10 cellular contexts compared by ENCODE assay signal in the genomic region with DNA sequence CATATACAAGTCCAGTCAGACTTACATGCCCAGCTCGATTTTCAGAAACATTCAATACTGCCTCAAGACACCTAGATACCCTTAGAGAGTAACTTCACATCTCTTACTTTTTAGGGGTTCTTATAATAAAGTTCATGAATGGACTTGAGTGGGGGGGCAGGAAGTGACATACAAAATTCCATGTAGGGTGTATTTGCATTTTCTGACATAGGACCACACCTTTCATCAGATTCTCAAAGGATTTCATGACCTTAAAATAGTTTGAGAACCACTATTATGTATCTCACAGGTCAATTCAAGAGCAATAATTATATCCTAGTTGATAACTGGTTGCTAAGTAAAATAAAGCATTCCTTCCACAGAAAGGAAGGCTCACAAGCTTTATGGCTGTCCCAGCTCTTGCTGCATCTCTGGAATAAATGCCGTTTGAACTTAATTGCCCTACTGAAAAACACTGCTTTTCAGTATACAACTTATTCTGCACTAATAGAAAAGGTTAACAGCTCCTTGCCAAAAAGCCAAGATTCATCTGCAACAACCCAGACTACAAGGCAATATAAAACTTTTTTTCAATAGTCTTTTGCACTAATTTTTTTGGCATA. TPM values are rescaled to one million over a fixed set of nuclear protein-coding genes. Genes with fewer than 3 reads are reported as not detected.
DNase-seq lines count a peak whose midpoint lies in the region; ATAC-seq, FAIRE-seq and TF ChIP-seq lines count a peak whose summit lies in the region.
"Had no signal": no experiment of that assay in that cellular context is flagged by ENCODE, and none has a peak within 500 bp of the region (broad histone marks: within the 10 kb centered on the region; RNA-seq: fewer than 3 reads in every experiment).

No MANE protein-coding gene starts in this region.

- H3K4me1 Mint-ChIP-seq in astrocyte (ENCODE audit: low read depth, unreplicated experiment) = peaks cover 17% of the 10 kb centered on the region

- no peaks in the 10 kb centered on the region for H3K9me3 Mint-ChIP-seq in astrocyte (ENCODE audit: unreplicated experiment)

- peaks cover 22% of the 10 kb centered on the region for H4K20me1 ChIP-seq in astrocyte (ENCODE audit: insufficient read depth, low read length)

- peak overlapping the region; percentile 94 for H3K4me3 Mint-ChIP-seq in astrocyte (ENCODE audit: unreplicated experiment)

- 11% methylated on average over 2 of the region's 2 CpGs for WGBS in right lobe of liver (ENCODE audit: insufficient coverage, low coverage, low lambda C conversion rate, missing lambda C conversion rate)

- CTCF ChIA-PET in AG04449 (lab: Yijun Ruan, JAX) = interaction anchor here (0.7 to 4.5 kb wide), 8 partner anchors 11 to 66 kb away, joined by 3 to 27 read pairs (median 4); partner anchors contain the start of gene NUDT13

- peaks cover 69% of the 10 kb centered on the region for H3K79me2 ChIP-seq in astrocyte (ENCODE audit: insufficient read depth, low read length)

- POLR2A ChIA-PET in AG04449 (lab: Yijun Ruan, JAX) = interaction anchor here (0.6 to 3.2 kb wide), 4 partner anchors 16 to 94 kb away, joined by 3 to 33 read pairs (median 12); partner anchors contain the start of genes ECD, FAM149B1 and NUDT13

- intact Hi-C loops in right lobe of liver (cut with DNase I) = no loop called here

- TF ChIP-seq CTCF in AG04449 (IDR thresholded peaks at IDR 0.05; ENCODE audit: insufficient read depth, low read length, missing control alignments) = no peak
- TF ChIP-seq CTCF in HFF-Myc (IDR thresholded peaks at IDR 0.05; ENCODE audit: low read depth, low read length, missing control alignments) = no peak
- TF ChIP-seq CTCF in astrocyte (IDR thresholded peaks at IDR 0.05; ENCODE audit: insufficient read depth, low read depth, low read length) = no peak
- TF ChIP-seq CTCF in right lobe of liver (IDR thresholded peaks at IDR 0.05) = no peak

- H3K9ac ChIP-seq in astrocyte (ENCODE audit: low read length) = peak overlapping the region; percentile 98

- H3K4me1 ChIP-seq in astrocyte (ENCODE audit: insufficient read depth, low read length) (peaks cover 9% of the 10 kb centered on the region), right lobe of liver (peaks cover 0 to 29% (median 0%) of the 10 kb centered on the region in 4 donors)

- ATAC-seq in right lobe of liver = no peak

- H3K36me3 Mint-ChIP-seq in astrocyte (ENCODE audit: low read depth, unreplicated experiment) = peaks cover 2% of the 10 kb centered on the region

- no peak overlapping the region for H2AFZ ChIP-seq in astrocyte (ENCODE audit: low read depth, low read length)

- H3K27me3 ChIP-seq in astrocyte (ENCODE audit: insufficient read depth, low read length) (no peaks in the 10 kb centered on the region), right lobe of liver (no peaks in the 10 kb centered on the region)

- no peaks in the 10 kb centered on the region for H3K36me3 ChIP-seq in astrocyte (ENCODE audit: insufficient read depth, low read length)
- H3K36me3 ChIP-seq in right lobe of liver = no peaks in the 10 kb centered on the region

- H3K9me3 ChIP-seq in astrocyte (ENCODE audit: insufficient read depth, low read depth, low read length) = no peaks in the 10 kb centered on the region
- no peaks in the 10 kb centered on the region for H3K9me3 ChIP-seq in right lobe of liver

- peak overlapping the region; percentile 96 for H3K27ac Mint-ChIP-seq in astrocyte (ENCODE audit: unreplicated experiment)

- FAIRE-seq in astrocyte (lab: Jason Lieb, UNC) = no peak
- FAIRE-seq: GM18507 had no signal

- peak overlapping the region; percentile 98 for H3K4me3 ChIP-seq in AG04449 (ENCODE audit: low read depth, low read length)
- H3K4me3 ChIP-seq in HFF-Myc (replicated peaks; ENCODE audit: low read depth, low read length) = peak overlapping the region; percentile 99
- peak overlapping the region; percentile 94 for H3K4me3 ChIP-seq in astrocyte (ENCODE audit: insufficient read depth, low read depth, low read length)
- peak overlapping the region; percentile 73 to 93 (median 77) for H3K4me3 ChIP-seq in right lobe of liver

- H3K27me3 Mint-ChIP-seq in astrocyte (ENCODE audit: low read depth, unreplicated experiment) = no peaks in the 10 kb centered on the region

- DNase-seq in AG04449 (ENCODE audit: low read depth, low spot score) (no peak), HFF-Myc (ENCODE audit: extremely low read depth, low read depth) (no peak), astrocyte (ENCODE audit: low read depth) (no peak), right lobe of liver (no peak), NCI-H2107 treated with DMSO at 0.1 percent for 48 hours (lab: John Stamatoyannopoulos, UW; ENCODE audit: unreplicated experiment) (no peak), GOT3 (lab: John Stamatoyannopoulos, UW) (no peak), NCI-H1092 treated with DMSO at 0.1 percent for 48 hours (lab: John Stamatoyannopoulos, UW) (no peak), NCI-H510A (lab: John Stamatoyannopoulos, UW) (no peak)
- DNase-seq: NCI-H526 had no signal

- H3K27ac ChIP-seq in astrocyte (ENCODE audit: low read depth, low read length) (peak overlapping the region; percentile 93), right lobe of liver (peak overlapping the region; percentile 95 to 100 (median 98))

- peak overlapping the region; percentile 92 for H3K4me2 ChIP-seq in astrocyte (ENCODE audit: low read length)

- no peak for TF ChIP-seq POLR2A in right lobe of liver (IDR thresholded peaks at IDR 0.05)

RNA-seq across cellular contexts. Expression of gene P4HA1, which starts 2.3 kb away (rescaled TPM):
- total RNA-seq in astrocyte (244 and 341 TPM in 2 replicates), right lobe of liver (10 to 100 TPM in 5 of 6 experiments, 1 to 10 TPM in 1; 6.2 to 67.8 (median 26.2) TPM)

RNA-seq across cellular contexts. Expression of gene NUDT13, which starts 15.9 kb away (rescaled TPM):
- total RNA-seq in astrocyte = 2.2 and 2.4 TPM in 2 replicates
- 1 to 10 TPM; 1.8 to 4.2 (median 2.1) TPM for total RNA-seq in right lobe of liver
